In the genomic region with DNA sequence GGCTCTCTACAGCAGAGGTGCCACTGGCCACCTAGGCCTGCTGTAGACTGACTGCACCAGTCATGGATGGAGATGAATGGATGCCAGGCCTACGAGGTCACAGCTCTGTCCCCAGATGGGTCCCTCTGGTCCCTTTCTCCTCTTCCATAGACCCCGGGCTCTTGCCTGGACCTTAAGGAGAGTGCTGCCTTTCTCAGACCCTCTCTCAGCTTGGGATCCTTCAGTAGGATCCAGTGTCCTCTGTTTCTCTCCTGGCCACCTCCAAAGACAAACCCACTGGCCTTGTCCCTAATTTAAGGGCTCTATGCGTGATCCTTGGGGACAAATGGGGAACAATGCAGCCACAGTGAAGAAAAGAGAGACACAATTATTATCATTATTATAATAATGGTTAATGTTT, we compare ENCODE assay signal across 34 cellular contexts.
"Had no signal": no experiment of that assay in that cellular context is flagged by ENCODE, and none has a peak within 500 bp of the region (broad histone marks: within the 10 kb centered on the region; RNA-seq: fewer than 3 reads in every experiment).

No MANE protein-coding gene starts in this region.

- H3K9me3 ChIP-seq: MG63 had no signal

- H3K27me3 ChIP-seq: MG63 had no signal

- DNase-seq: Karpas-422, Kasumi-1, MG63, MM.1S, MV-4-11, NCI-H1048, NCI-H1092, NCI-H1092 treated with DMSO at 0.1 percent for 48 hours, NCI-H1105, NCI-H1105 treated with DMSO at 0.1 percent for 48 hours, NCI-H1417, NCI-H1417 treated with DMSO at 0.1 percent for 48 hours, NCI-H1436, NCI-H1436 treated with DMSO at 0.1 percent for 48 hours, NCI-H146, NCI-H1694, NCI-H1694 treated with DMSO at 0.1 percent for 48 hours, NCI-H187, NCI-H187 treated with DMSO at 0.1 percent for 48 hours, NCI-H1930, NCI-H2029, NCI-H2029 treated with DMSO at 0.1 percent for 48 hours, NCI-H2081, NCI-H2081 treated with DMSO at 0.1 percent for 48 hours, NCI-H2107, NCI-H2171, NCI-H2171 treated with DMSO at 0.1 percent for 48 hours, NCI-H2227 treated with DMSO at 0.1 percent for 48 hours, NCI-H226, NCI-H345, NCI-H446, NCI-H446 treated with DMSO at 0.1 percent for 48 hours, NCI-H510A, NCI-H510A treated with DMSO at 0.1 percent for 48 hours had no signal

- H3K4me3 ChIP-seq: MG63 had no signal

- H3K36me3 ChIP-seq: MG63 had no signal
